In genomic region chr1:21174230-21174629, GRCh38 we compare ENCODE assay signal across 8 cellular contexts. TPM values are rescaled to one million over a fixed set of nuclear protein-coding genes. Genes with fewer than 3 reads are reported as not detected.
DNase-seq lines count a peak whose midpoint lies in the region; ATAC-seq and TF ChIP-seq lines count a peak whose summit lies in the region.
"Had no signal": no experiment of that assay in that cellular context is flagged by ENCODE, and none has a peak within 500 bp of the region (broad histone marks: within the 10 kb centered on the region; RNA-seq: fewer than 3 reads in every experiment).

No MANE protein-coding gene starts in this region.

- H3K4me1 ChIP-seq in iPS-15b (ENCODE audit: control insufficient read depth, insufficient read depth, low read length) = peaks cover 8% of the 10 kb centered on the region
- H3K4me1 ChIP-seq in effector memory CD4-positive, alpha-beta T cell (ENCODE audit: control insufficient read depth, insufficient read depth, low read length, poor library complexity, severe bottlenecking) = peaks cover 6% of the 10 kb centered on the region

- H3K4me3 ChIP-seq in HFF-Myc (replicated peaks; ENCODE audit: low read depth, low read length) (peak overlapping the region; percentile 98), iPS-15b (ENCODE audit: low read depth, low read length) (peak overlapping the region; percentile 80)
- no peak overlapping the region for H3K4me3 ChIP-seq in effector memory CD4-positive, alpha-beta T cell (ENCODE audit: insufficient read depth, low read depth, low read length, poor library complexity, severe bottlenecking)

- H3K36me3 Mint-ChIP-seq in activated CD8-positive, alpha-beta T cell treated with anti-CD3 and anti-CD28 coated beads, Interleukin-2, amount 10 ng/mL, durations not matched to agents 7 days and 5 days (ENCODE audit: low read depth) = peaks cover 32% of the 10 kb centered on the region
- H3K36me3 Mint-ChIP-seq in stimulated activated memory B cell treated with anti-CD40 and anti-IgM and Interleukin-4, amounts not matched to agents 10 μg/mL and 1 μg/mL and 100 μg/mL, for 72 hours = peaks cover 21% of the 10 kb centered on the region

- no peaks in the 10 kb centered on the region for H3K9me3 ChIP-seq in iPS-15b (ENCODE audit: control insufficient read depth, insufficient read depth, low read length)
- H3K9me3 ChIP-seq in effector memory CD4-positive, alpha-beta T cell (ENCODE audit: control insufficient read depth, low read length) = no peaks in the 10 kb centered on the region

- H3K4me3 Mint-ChIP-seq in activated CD8-positive, alpha-beta T cell treated with anti-CD3 and anti-CD28 coated beads, Interleukin-2, amount 10 ng/mL, durations not matched to agents 7 days and 5 days = peak overlapping the region; percentile 82
- peak overlapping the region; percentile 98 for H3K4me3 Mint-ChIP-seq in stimulated activated memory B cell treated with anti-CD40 and anti-IgM and Interleukin-4, amounts not matched to agents 10 μg/mL and 1 μg/mL and 100 μg/mL, for 72 hours

- ATAC-seq in activated CD8-positive, alpha-beta T cell treated with anti-CD3 and anti-CD28 coated beads, Interleukin-2, amount 10 ng/mL, durations not matched to agents 7 days and 5 days = no peak
- no peak for ATAC-seq in stimulated activated memory B cell treated with anti-CD40 and anti-IgM and Interleukin-4, amounts not matched to agents 10 μg/mL and 1 μg/mL and 100 μg/mL, for 72 hours

- H3K36me3 ChIP-seq in iPS-15b (ENCODE audit: control insufficient read depth, insufficient read depth, low read length) = no peaks in the 10 kb centered on the region
- no peaks in the 10 kb centered on the region for H3K36me3 ChIP-seq in effector memory CD4-positive, alpha-beta T cell (ENCODE audit: control insufficient read depth, insufficient read depth, low read length)

- CTCF ChIA-PET in activated CD8-positive, alpha-beta T cell treated with anti-CD3 and anti-CD28 coated beads, Interleukin-2, amount 10 ng/mL, durations not matched to agents 7 days and 5 days (lab: Charles Lee) = interaction anchor here (0.6 to 2.5 kb wide), 4 partner anchors 12 to 477 kb away, joined by 3 to 16 read pairs (median 4); no protein-coding TSS in a partner anchor

- H3K9me3 Mint-ChIP-seq in activated CD8-positive, alpha-beta T cell treated with anti-CD3 and anti-CD28 coated beads, Interleukin-2, amount 10 ng/mL, durations not matched to agents 7 days and 5 days (ENCODE audit: insufficient read depth) = no peaks in the 10 kb centered on the region
- H3K9me3 Mint-ChIP-seq in stimulated activated memory B cell treated with anti-CD40 and anti-IgM and Interleukin-4, amounts not matched to agents 10 μg/mL and 1 μg/mL and 100 μg/mL, for 72 hours = no peaks in the 10 kb centered on the region

- DNase-seq in HFF-Myc (ENCODE audit: extremely low read depth, low read depth) = no peak
- no peak for DNase-seq in activated CD8-positive, alpha-beta T cell treated with anti-CD3 and anti-CD28 coated beads, Interleukin-2, amount 10 ng/mL, durations not matched to agents 7 days and 5 days
- DNase-seq in effector CD8-positive, alpha-beta T cell (lab: John Stamatoyannopoulos, UW) = no peak
- no peak for DNase-seq in stimulated activated CD4-positive, alpha-beta T cell treated with anti-CD3 and anti-CD28 coated beads, Interleukin-4, amount 100 ng/mL, for 24 hours
- no peak for DNase-seq in effector memory CD4-positive, alpha-beta T cell
- DNase-seq: GOT3 had no signal

- no peak overlapping the region for H3K27ac ChIP-seq in effector memory CD4-positive, alpha-beta T cell (ENCODE audit: insufficient read depth, low read length, poor library complexity, severe bottlenecking)

- no peak for TF ChIP-seq CTCF in HFF-Myc (IDR thresholded peaks at IDR 0.05; ENCODE audit: low read depth, low read length, missing control alignments)

- no peak overlapping the region for H3K9ac ChIP-seq in iPS-15b (ENCODE audit: low read depth, low read length)

- POLR2A ChIA-PET in activated CD8-positive, alpha-beta T cell treated with anti-CD3 and anti-CD28 coated beads, Interleukin-2, amount 10 ng/mL, durations not matched to agents 7 days and 5 days (lab: Charles Lee) = interaction anchor here (0.6 kb wide), 1 partner anchor 516 kb away, joined by 3 read pairs; no protein-coding TSS in a partner anchor

- peaks cover 36% of the 10 kb centered on the region for H3K4me1 Mint-ChIP-seq in activated CD8-positive, alpha-beta T cell treated with anti-CD3 and anti-CD28 coated beads, Interleukin-2, amount 10 ng/mL, durations not matched to agents 7 days and 5 days (ENCODE audit: low read depth)
- peaks cover 33% of the 10 kb centered on the region for H3K4me1 Mint-ChIP-seq in stimulated activated memory B cell treated with anti-CD40 and anti-IgM and Interleukin-4, amounts not matched to agents 10 μg/mL and 1 μg/mL and 100 μg/mL, for 72 hours

- H3K27ac Mint-ChIP-seq in activated CD8-positive, alpha-beta T cell treated with anti-CD3 and anti-CD28 coated beads, Interleukin-2, amount 10 ng/mL, durations not matched to agents 7 days and 5 days = no peak overlapping the region
- H3K27ac Mint-ChIP-seq in stimulated activated memory B cell treated with anti-CD40 and anti-IgM and Interleukin-4, amounts not matched to agents 10 μg/mL and 1 μg/mL and 100 μg/mL, for 72 hours = peak overlapping the region; percentile 94

- no peaks in the 10 kb centered on the region for H3K27me3 ChIP-seq in iPS-15b (ENCODE audit: control insufficient read depth, insufficient read depth, low read length)
- H3K27me3 ChIP-seq in effector memory CD4-positive, alpha-beta T cell (replicated peaks; ENCODE audit: control insufficient read depth, insufficient read depth, low read length, poor library complexity, severe bottlenecking) = no peaks in the 10 kb centered on the region

- peaks cover 2% of the 10 kb centered on the region for H3K27me3 Mint-ChIP-seq in activated CD8-positive, alpha-beta T cell treated with anti-CD3 and anti-CD28 coated beads, Interleukin-2, amount 10 ng/mL, durations not matched to agents 7 days and 5 days (ENCODE audit: low read depth)
- no peaks in the 10 kb centered on the region for H3K27me3 Mint-ChIP-seq in stimulated activated memory B cell treated with anti-CD40 and anti-IgM and Interleukin-4, amounts not matched to agents 10 μg/mL and 1 μg/mL and 100 μg/mL, for 72 hours

RNA-seq across cellular contexts. Expression of gene EIF4G3, which starts 2.5 kb away (rescaled TPM):
- 10 to 100 TPM; 37.9 to 41.2 TPM for total RNA-seq in activated CD8-positive, alpha-beta T cell treated with anti-CD3 and anti-CD28 coated beads, Interleukin-2, amount 10 ng/mL, durations not matched to agents 7 days and 5 days
